20 cellular contexts compared by ENCODE assay signal in the genomic region with DNA sequence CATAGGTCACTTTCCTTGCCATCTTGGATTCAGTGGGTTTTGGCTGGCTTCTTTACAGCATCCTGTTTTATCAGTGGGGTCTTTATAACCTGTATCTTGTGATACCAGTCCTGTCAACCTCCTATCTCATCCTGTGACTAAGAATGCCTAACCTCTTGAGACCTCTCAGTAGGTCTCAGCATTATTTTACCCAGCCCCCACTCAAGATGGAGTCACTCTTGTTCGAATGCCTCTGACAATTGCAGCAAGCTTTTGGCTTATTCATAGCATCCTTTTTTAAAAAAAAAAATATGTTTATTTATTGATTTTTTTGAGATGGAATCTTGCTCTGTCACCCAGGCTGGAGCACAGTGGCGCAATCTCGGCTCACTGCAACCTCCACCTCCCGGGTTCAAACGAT.
DNase-seq lines count a peak whose midpoint lies in the region; ATAC-seq lines count a peak whose summit lies in the region.
"Had no signal": no experiment of that assay in that cellular context is flagged by ENCODE, and none has a peak within 500 bp of the region (broad histone marks: within the 10 kb centered on the region; RNA-seq: fewer than 3 reads in every experiment).

No MANE protein-coding gene starts in this region.

- H3K4me3 ChIP-seq in BLaER1, result no peak overlapping the region
- H3K4me3 ChIP-seq: A549 had no signal

- no peaks in the 10 kb centered on the region; the same call in 1 of the 2 replicates for H3K9me3 ChIP-seq in BLaER1
- H3K9me3 ChIP-seq in KOPT-K1 (ENCODE audit: insufficient read depth, low read length, poor library complexity, severe bottlenecking), result no peaks in the 10 kb centered on the region
- H3K9me3 ChIP-seq: A549 had no signal

- H3K9ac ChIP-seq in BLaER1, result no peak overlapping the region

- H3K27me3 ChIP-seq in BLaER1, result no peaks in the 10 kb centered on the region

- H4K20me1 ChIP-seq in BLaER1, result no peaks in the 10 kb centered on the region

- H3K4me3 Mint-ChIP-seq in stimulated activated effector memory CD8-positive, alpha-beta T cell treated with anti-CD3 and anti-CD28 coated beads, Interleukin-12 subunit alpha, Interleukin-12 subunit beta, amount 100 ng/mL, for 72 hours, result no peak overlapping the region
- H3K4me3 Mint-ChIP-seq: B cell; CD4-positive, alpha-beta memory T cell; CD4-positive, CD25-positive, alpha-beta regulatory T cell; CD8-positive, alpha-beta memory T cell had no signal

- no peak overlapping the region for H3K27ac ChIP-seq in BLaER1
- peak overlapping the region; percentile 77 for H3K27ac ChIP-seq in KOPT-K1 (ENCODE audit: low read depth, low read length, poor library complexity, severe bottlenecking)
- H3K27ac ChIP-seq: 22Rv1, A549 had no signal

- H3K27ac Mint-ChIP-seq in stimulated activated effector memory CD8-positive, alpha-beta T cell treated with anti-CD3 and anti-CD28 coated beads, Interleukin-12 subunit alpha, Interleukin-12 subunit beta, amount 100 ng/mL, for 72 hours, result peak overlapping the region; percentile 97
- H3K27ac Mint-ChIP-seq: B cell; CD14-positive monocyte; CD4-positive, alpha-beta memory T cell had no signal

- ATAC-seq in stimulated activated effector memory CD8-positive, alpha-beta T cell treated with anti-CD3 and anti-CD28 coated beads, Interleukin-12 subunit alpha, Interleukin-12 subunit beta, amount 100 ng/mL, for 72 hours, result no peak
- ATAC-seq in GM19452 (IDR thresholded peaks at IDR 0.05; ENCODE audit: unreplicated experiment) (no peak), GM18498 (IDR thresholded peaks at IDR 0.05; ENCODE audit: unreplicated experiment) (no peak)
- ATAC-seq: A549 had no signal

- H3K4me1 ChIP-seq in BLaER1, result peaks cover 50% of the 10 kb centered on the region

- peaks cover 3% of the 10 kb centered on the region for H3K9me3 Mint-ChIP-seq in stimulated activated effector memory CD8-positive, alpha-beta T cell treated with anti-CD3 and anti-CD28 coated beads, Interleukin-12 subunit alpha, Interleukin-12 subunit beta, amount 100 ng/mL, for 72 hours
- H3K9me3 Mint-ChIP-seq: CD8-positive, alpha-beta memory T cell had no signal

- peaks cover 20% of the 10 kb centered on the region for H3K4me1 Mint-ChIP-seq in stimulated activated effector memory CD8-positive, alpha-beta T cell treated with anti-CD3 and anti-CD28 coated beads, Interleukin-12 subunit alpha, Interleukin-12 subunit beta, amount 100 ng/mL, for 72 hours

- peaks cover 9% of the 10 kb centered on the region for H3K36me3 Mint-ChIP-seq in stimulated activated effector memory CD8-positive, alpha-beta T cell treated with anti-CD3 and anti-CD28 coated beads, Interleukin-12 subunit alpha, Interleukin-12 subunit beta, amount 100 ng/mL, for 72 hours
- H3K36me3 Mint-ChIP-seq: CD14-positive monocyte; CD4-positive, CD25-positive, alpha-beta regulatory T cell; CD8-positive, alpha-beta memory T cell had no signal

- DNase-seq in stimulated activated effector memory CD8-positive, alpha-beta T cell treated with anti-CD3 and anti-CD28 coated beads, Interleukin-12 subunit alpha, Interleukin-12 subunit beta, amount 100 ng/mL, for 72 hours (ENCODE audit: low spot score in 2 of 2), result no peak
- DNase-seq: AML-193; C1 segment of cervical spinal cord; CD4-positive, alpha-beta memory T cell; CD4-positive, CD25-positive, alpha-beta regulatory T cell; CD8-positive, alpha-beta memory T cell; COR-L47; DMS 273 treated with DMSO at 0.1 percent for 48 hours; DMS153; DMS53; DMS79; GF-D8 had no signal

- no peaks in the 10 kb centered on the region for H3K36me3 ChIP-seq in BLaER1
- H3K36me3 ChIP-seq in KOPT-K1 (ENCODE audit: insufficient read depth, low read length), result no peaks in the 10 kb centered on the region

- peak overlapping the region; percentile 85; the same call in 1 of the 2 replicates for H3K4me2 ChIP-seq in BLaER1
- H3K4me2 ChIP-seq: A549 had no signal
